Comparison of ENCODE assay signal across 8 cellular contexts in the genomic region with DNA sequence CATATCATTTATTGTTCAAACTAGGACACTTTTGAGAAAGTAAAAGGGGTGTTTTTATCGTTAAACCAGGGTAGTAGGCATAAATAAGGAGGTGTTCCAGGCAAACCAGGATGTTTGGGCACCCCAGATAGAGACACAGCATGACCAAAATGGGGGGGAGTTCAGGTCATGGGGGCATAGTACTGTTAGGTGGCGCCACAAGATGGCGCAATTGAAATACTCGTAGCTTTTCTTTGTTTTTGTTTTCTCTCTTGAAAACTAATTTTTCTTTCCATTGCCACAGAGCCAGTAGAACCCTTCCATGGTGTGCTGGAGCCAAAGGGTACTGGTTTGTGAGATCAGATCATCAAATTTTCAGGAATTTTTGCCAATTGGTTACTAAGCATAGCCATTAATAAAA.
DNase-seq lines count a peak whose midpoint lies in the region; ATAC-seq and TF ChIP-seq lines count a peak whose summit lies in the region.

No MANE protein-coding gene starts in this region.

- intact Hi-C loops in CD8-positive, alpha-beta T cell (cut with DNase I, micrococcal nuclease), result loop anchor here (1.0 to 10.0 kb wide), 9 partner anchors 40 to 654 kb away; no protein-coding TSS in a partner anchor

- H3K9me3 Mint-ChIP-seq in CD8-positive, alpha-beta T cell, result no peaks in the 10 kb centered on the region
- H3K9me3 Mint-ChIP-seq in nephron progenitor cell, result peaks cover 17% of the 10 kb centered on the region

- H3K4me3 Mint-ChIP-seq in CD8-positive, alpha-beta T cell, result no peak overlapping the region
- no peak overlapping the region for H3K4me3 Mint-ChIP-seq in nephron progenitor cell

- H3K4me3 ChIP-seq in CD8-positive, alpha-beta T cell (ENCODE audit: low read depth, low read length), result no peak overlapping the region
- no peak overlapping the region for H3K4me3 ChIP-seq in coronary artery

- no peaks in the 10 kb centered on the region for H3K9me3 ChIP-seq in CD8-positive, alpha-beta T cell (ENCODE audit: low read length)

- no peak overlapping the region for H3K27ac Mint-ChIP-seq in CD8-positive, alpha-beta T cell
- no peak overlapping the region for H3K27ac Mint-ChIP-seq in nephron progenitor cell

- ATAC-seq in CD8-positive, alpha-beta T cell, result peak; percentile 64
- no peak for ATAC-seq in HG02588 (IDR thresholded peaks at IDR 0.05; ENCODE audit: unreplicated experiment)
- ATAC-seq in HG02852 (IDR thresholded peaks at IDR 0.05; ENCODE audit: unreplicated experiment), result no peak

- TF ChIP-seq CTCF in CD8-positive, alpha-beta T cell (IDR thresholded peaks at IDR 0.05), result peak; percentile 56
- TF ChIP-seq CTCF in coronary artery (IDR thresholded peaks at IDR 0.05) (no peak), nephron progenitor cell (IDR thresholded peaks at IDR 0.05) (peak; percentile 7)

- H3K36me3 Mint-ChIP-seq in CD8-positive, alpha-beta T cell, result no peaks in the 10 kb centered on the region
- no peaks in the 10 kb centered on the region for H3K36me3 Mint-ChIP-seq in nephron progenitor cell (ENCODE audit: low read depth)

- POLR2A ChIA-PET in CD8-positive, alpha-beta T cell (lab: Charles Lee), result interaction anchor here (0.8 to 1.0 kb wide), 2 partner anchors 283 to 350 kb away, joined by 3 read pairs; a partner anchor contains a TSS

- H3K27me3 ChIP-seq in CD8-positive, alpha-beta T cell (ENCODE audit: insufficient read depth, low read length), result no peaks in the 10 kb centered on the region

- no peaks in the 10 kb centered on the region for H3K4me1 ChIP-seq in CD8-positive, alpha-beta T cell (ENCODE audit: insufficient read depth, low read length)

- H3K27ac ChIP-seq in CD8-positive, alpha-beta T cell (ENCODE audit: low read depth, low read length), result no peak overlapping the region
- H3K27ac ChIP-seq in coronary artery, result peak overlapping the region; percentile 36 to 81

- peak in 6 of 7 experiments; percentile 3 to 58 (median 40) for DNase-seq in CD8-positive, alpha-beta T cell
- DNase-seq in HT1080 (ENCODE audit: low read depth) (peak; percentile 2), SKM-1 (lab: John Stamatoyannopoulos, UW; ENCODE audit: unreplicated experiment) (peak; percentile 10), coronary artery (ENCODE audit: low spot score) (no peak), nephron progenitor cell (no peak), mesenteric fat pad (ENCODE audit: low spot score) (no peak)

- H3K36me3 ChIP-seq in CD8-positive, alpha-beta T cell (ENCODE audit: insufficient read depth, low read length), result no peaks in the 10 kb centered on the region

- CTCF ChIA-PET in CD8-positive, alpha-beta T cell (lab: Charles Lee), result interaction anchor here (1.1 to 2.5 kb wide), 6 partner anchors 48 to 453 kb away, joined by 3 to 11 read pairs (median 4); no protein-coding TSS in a partner anchor

- H3K27me3 Mint-ChIP-seq in CD8-positive, alpha-beta T cell (ENCODE audit: low read depth), result peaks cover 3% of the 10 kb centered on the region
- peaks cover 72% of the 10 kb centered on the region for H3K27me3 Mint-ChIP-seq in nephron progenitor cell (ENCODE audit: low read depth, poor library complexity)

- peaks cover 8% of the 10 kb centered on the region for H3K4me1 Mint-ChIP-seq in CD8-positive, alpha-beta T cell (ENCODE audit: low read depth)
- peaks cover 58% of the 10 kb centered on the region for H3K4me1 Mint-ChIP-seq in nephron progenitor cell

Comparison
In these comparisons a context has a peak if more than half of its experiments do, and no peak if none do; other contexts are left out.
1. DNase-seq: peak in CD8-positive, alpha-beta T cell (6 of 7), HT1080 (single experiment) and SKM-1 (single experiment); none in coronary artery (single experiment), nephron progenitor cell (single experiment) and mesenteric fat pad (single experiment).